ENCODE assay signal across 21 cellular contexts in the genomic region with DNA sequence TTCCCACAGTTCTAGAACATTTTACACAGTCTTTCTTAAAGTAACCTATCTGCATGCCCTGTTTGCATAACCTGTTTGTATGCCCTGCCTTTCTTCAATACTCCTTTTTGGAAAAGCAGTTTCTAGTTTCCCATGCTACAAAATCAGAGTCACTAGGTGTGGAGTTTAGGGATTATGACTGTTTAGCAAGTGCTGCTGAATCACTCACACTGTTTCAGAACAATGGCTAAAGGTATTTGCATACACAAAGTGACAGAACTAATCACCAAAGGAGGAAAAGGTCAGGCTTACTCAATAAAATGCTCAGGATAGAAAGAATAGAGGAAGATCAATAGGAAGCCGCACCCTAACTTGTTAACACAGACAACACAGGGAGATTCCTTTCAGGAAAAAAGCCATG.
"Had no signal": no experiment of that assay in that cellular context is flagged by ENCODE, and none has a peak within 500 bp of the region (broad histone marks: within the 10 kb centered on the region; RNA-seq: fewer than 3 reads in every experiment).

No MANE protein-coding gene starts in this region.

- H3K36me3 ChIP-seq: breast epithelium had no signal

- H3K4me1 ChIP-seq: breast epithelium, upper lobe of left lung had no signal

- ATAC-seq: activated T-cell treated with anti-CD3 and anti-CD28 coated beads, Interleukin-2, amount 50 U/mL, for 4 hours; gastroesophageal sphincter; left cardiac atrium had no signal

- DNase-seq: activated CD4-positive, alpha-beta T cell treated with anti-CD3 and anti-CD28 coated beads, Interleukin-2, amount 50 U/mL, for 4 hours; activated CD8-positive, alpha-beta memory T cell treated with anti-CD3 and anti-CD28 coated beads for 24 hours; activated CD8-positive, alpha-beta memory T cell treated with anti-CD3 and anti-CD28 coated beads, Interleukin-2, amount 50 U/mL, for 48 hours; activated naive CD4-positive, alpha-beta T cell treated with Interleukin-2 at 50 U/mL for 16 hours; activated naive CD8-positive, alpha-beta T cell treated with anti-CD3 and anti-CD28 coated beads for 36 hours; activated T-cell treated with anti-CD3 and anti-CD28 coated beads, Interleukin-2, amount 50 U/mL, for 4 hours; effector CD4-positive, alpha-beta T cell; esophagus squamous epithelium; head of caudate nucleus; hypothalamus; left cardiac atrium; mesenchymal stem cell; naive B cell; retina; stimulated activated CD4-positive, alpha-beta T cell treated with anti-CD3 and anti-CD28 coated beads, Interleukin-4, amount 100 ng/mL, for 24 hours; stimulated activated naive CD4-positive, alpha-beta T cell treated with Interleukin-2 at 50 U/mL for 16 hours; T-helper 9 cell; upper lobe of left lung had no signal

- H3K4me1 Mint-ChIP-seq: activated naive CD8-positive, alpha-beta T cell treated with anti-CD3 and anti-CD28 coated beads for 36 hours; naive B cell had no signal

- H3K36me3 Mint-ChIP-seq: activated naive CD8-positive, alpha-beta T cell treated with anti-CD3 and anti-CD28 coated beads for 36 hours; naive B cell had no signal

- H3K9me3 ChIP-seq: breast epithelium, esophagus squamous epithelium, gastroesophageal sphincter, upper lobe of left lung had no signal

- H3K27me3 Mint-ChIP-seq: naive B cell had no signal

- H3K27ac ChIP-seq: breast epithelium, coronary artery, gastroesophageal sphincter, upper lobe of left lung had no signal

- H3K27ac Mint-ChIP-seq: activated naive CD8-positive, alpha-beta T cell treated with anti-CD3 and anti-CD28 coated beads for 36 hours; naive B cell had no signal

- H3K4me3 ChIP-seq: breast epithelium, coronary artery, esophagus squamous epithelium, gastroesophageal sphincter, upper lobe of left lung had no signal

- H3K27me3 ChIP-seq: breast epithelium, esophagus squamous epithelium, gastroesophageal sphincter, upper lobe of left lung had no signal

- H3K9me3 Mint-ChIP-seq: activated naive CD8-positive, alpha-beta T cell treated with anti-CD3 and anti-CD28 coated beads for 36 hours; activated T-cell treated with anti-CD3 and anti-CD28 coated beads, Interleukin-2, amount 50 U/mL, for 4 hours; naive B cell had no signal

- H3K4me3 Mint-ChIP-seq: activated naive CD8-positive, alpha-beta T cell treated with anti-CD3 and anti-CD28 coated beads for 36 hours; activated T-cell treated with anti-CD3 and anti-CD28 coated beads, Interleukin-2, amount 50 U/mL, for 4 hours; naive B cell had no signal
